8 cellular contexts compared by ENCODE assay signal in genomic region chr1:111570781-111571181, GRCh38. TPM values are rescaled to one million over a fixed set of nuclear protein-coding genes. Genes with fewer than 3 reads are reported as not detected.
A peak's percentile ranks its signal among the peaks of the same experiment; 100 is the strongest.
DNase-seq lines count a peak whose midpoint lies in the region; ATAC-seq lines count a peak whose summit lies in the region.

No MANE protein-coding gene starts in this region.

- peak; percentile 69 for ATAC-seq in stimulated activated naive CD8-positive, alpha-beta T cell treated with anti-CD3 and anti-CD28 coated beads, Interleukin-15, amount 100 ng/mL, for 72 hours

- H3K27me3 Mint-ChIP-seq in stimulated activated naive CD8-positive, alpha-beta T cell treated with anti-CD3 and anti-CD28 coated beads, Interleukin-15, amount 100 ng/mL, for 72 hours: no peaks in the 10 kb centered on the region

- DNase-seq in ELF-1 (ENCODE audit: low read depth, low spot score) (peak; percentile 39), LHCN-M2 (ENCODE audit: low read depth) (peak; percentile 17), islet precursor cell (peak; percentile 60), NCI-H1694 treated with DMSO at 0.1 percent for 48 hours (lab: John Stamatoyannopoulos, UW) (no peak), OCI-M2 (lab: John Stamatoyannopoulos, UW; ENCODE audit: unreplicated experiment) (no peak), NCI-H748 (lab: John Stamatoyannopoulos, UW; ENCODE audit: unreplicated experiment) (no peak)
- peak; percentile 68 to 72 for DNase-seq in activated T-cell treated with anti-CD3 and anti-CD28 coated beads, Interleukin-2, amount 50 U/mL, for 48 hours
- peak; percentile 24 to 32 for DNase-seq in stimulated activated naive CD8-positive, alpha-beta T cell treated with anti-CD3 and anti-CD28 coated beads, Interleukin-15, amount 100 ng/mL, for 72 hours

- H3K4me3 Mint-ChIP-seq in stimulated activated naive CD8-positive, alpha-beta T cell treated with anti-CD3 and anti-CD28 coated beads, Interleukin-15, amount 100 ng/mL, for 72 hours: peak overlapping the region in 1 of 2 donors; percentile 42

- H3K4me1 Mint-ChIP-seq in stimulated activated naive CD8-positive, alpha-beta T cell treated with anti-CD3 and anti-CD28 coated beads, Interleukin-15, amount 100 ng/mL, for 72 hours: peaks cover 14% of the 10 kb centered on the region

- H3K9me3 Mint-ChIP-seq in stimulated activated naive CD8-positive, alpha-beta T cell treated with anti-CD3 and anti-CD28 coated beads, Interleukin-15, amount 100 ng/mL, for 72 hours: no peaks in the 10 kb centered on the region

- H3K27ac Mint-ChIP-seq in stimulated activated naive CD8-positive, alpha-beta T cell treated with anti-CD3 and anti-CD28 coated beads, Interleukin-15, amount 100 ng/mL, for 72 hours: peak overlapping the region in 1 of 2 donors; percentile 35

RNA-seq across cellular contexts. Expression of gene RAP1A, which starts 48.8 kb away (rescaled TPM):
- total RNA-seq in LHCN-M2 (2014; rRNA removed): 19.9 and 24.7 TPM in 2 replicates
- 37.2 TPM for polyA plus RNA-seq in LHCN-M2 (2012)

Comparison
In these comparisons a context has a peak if more than half of its experiments do, and no peak if none do; other contexts are left out.
1. DNase-seq: peak in ELF-1 (single experiment), LHCN-M2 (single experiment), activated T-cell treated with anti-CD3 and anti-CD28 coated beads, Interleukin-2, amount 50 U/mL, for 48 hours (2 of 2), islet precursor cell (single experiment) and stimulated activated naive CD8-positive, alpha-beta T cell treated with anti-CD3 and anti-CD28 coated beads, Interleukin-15, amount 100 ng/mL, for 72 hours (2 of 2); none in NCI-H1694 treated with DMSO at 0.1 percent for 48 hours (single experiment), OCI-M2 (single experiment) and NCI-H748 (single experiment).